ENCODE assay signal across 22 cellular contexts in the genomic region with DNA sequence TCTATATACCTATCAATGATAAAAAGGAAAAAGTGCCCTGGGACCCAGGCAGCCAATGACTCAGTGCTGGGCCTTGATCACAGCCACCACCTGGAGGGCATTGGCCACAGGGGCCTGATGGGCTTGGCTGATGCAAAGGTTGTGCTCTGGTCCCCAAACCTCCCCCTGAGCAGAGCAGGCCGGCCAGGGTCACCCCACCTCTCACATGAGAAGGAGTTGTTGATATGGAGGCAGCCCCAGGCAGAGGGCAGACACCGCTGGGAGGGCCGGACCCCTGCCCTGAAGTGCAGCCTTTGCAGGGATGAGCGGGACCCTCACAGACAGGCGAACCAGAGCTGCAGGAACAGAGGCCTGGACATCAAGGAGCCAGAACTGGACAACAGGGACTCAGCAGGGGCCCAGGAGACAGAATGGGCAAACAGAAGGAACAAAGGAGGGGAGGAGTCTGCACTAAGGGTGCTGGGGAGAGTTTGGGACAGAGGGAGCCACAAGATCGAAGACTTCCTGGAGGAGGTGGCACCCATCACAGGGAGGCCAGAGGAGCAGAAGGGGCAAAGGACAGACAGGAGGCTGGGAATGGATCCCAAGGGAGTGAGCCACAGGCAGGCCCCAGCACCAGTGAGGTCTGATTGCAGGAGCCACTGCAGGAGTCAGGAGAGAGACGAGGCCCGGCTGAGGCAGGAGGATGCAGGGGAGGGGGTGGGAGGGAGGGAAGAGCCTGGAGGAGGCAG.
"Had no signal": no experiment of that assay in that cellular context is flagged by ENCODE, and none has a peak within 500 bp of the region (broad histone marks: within the 10 kb centered on the region; RNA-seq: fewer than 3 reads in every experiment).

No MANE protein-coding gene starts in this region.

- H3K4me1 ChIP-seq: gastroesophageal sphincter, heart left ventricle, left lung, prostate gland, right atrium auricular region, sigmoid colon, thyroid gland had no signal

- H3K79me2 ChIP-seq: hepatocyte had no signal

- H3K4me3 ChIP-seq: dorsolateral prefrontal cortex, gastroesophageal sphincter, heart left ventricle, hepatocyte, left lung, prostate gland, right atrium auricular region, sigmoid colon, stomach, thyroid gland, vagina had no signal

- H3K27ac ChIP-seq: dorsolateral prefrontal cortex, epithelial cell of prostate, gastroesophageal sphincter, heart left ventricle, hepatocyte, left lung, prostate gland, right atrium auricular region, sigmoid colon, stomach, thyroid gland, vagina had no signal

- H3K36me3 ChIP-seq: gastroesophageal sphincter, heart left ventricle, left lung, prostate gland, right atrium auricular region, sigmoid colon, stomach, thyroid gland, vagina had no signal

- H2AFZ ChIP-seq: hepatocyte had no signal

- H3K27me3 ChIP-seq: hepatocyte, right atrium auricular region, thyroid gland, vagina had no signal

- DNase-seq: dorsolateral prefrontal cortex; effector CD4-positive, alpha-beta T cell; foreskin fibroblast; heart left ventricle; left cardiac atrium; left lung; mammary epithelial cell; mesendoderm; naive thymus-derived CD8-positive, alpha-beta T cell; sigmoid colon; stimulated activated CD4-positive, alpha-beta T cell treated with anti-CD3 and anti-CD28 coated beads, Interleukin-2, amount 100 ng/mL, for 24 hours; stimulated activated CD4-positive, alpha-beta T cell treated with anti-CD3 and anti-CD28 coated beads, Interleukin-4, amount 100 ng/mL, for 24 hours; stimulated activated naive CD4-positive, alpha-beta T cell treated with Interleukin-2 at 50 U/mL for 16 hours; stomach; thyroid gland; trophoblast cell had no signal

- H3K4me2 ChIP-seq: hepatocyte had no signal

- H3K9me3 ChIP-seq: gastroesophageal sphincter, heart left ventricle, left lung, prostate gland, right atrium auricular region, sigmoid colon, stomach, thyroid gland, vagina had no signal
